26 cellular contexts compared by ENCODE assay signal in genomic region chr7:158943234-158943633, GRCh38.
"Had no signal": no experiment of that assay in that cellular context is flagged by ENCODE, and none has a peak within 500 bp of the region (broad histone marks: within the 10 kb centered on the region; RNA-seq: fewer than 3 reads in every experiment).

No MANE protein-coding gene starts in this region.

- H3K27ac Mint-ChIP-seq: activated B cell treated with CpG ODN at 0.5 μM for 24 hours; activated CD4-positive, alpha-beta T cell treated with anti-CD3 and anti-CD28 coated beads, Interleukin-2, amount 10 ng/mL, durations not matched to agents 24 days and 14 days; activated naive CD4-positive, alpha-beta T cell treated with anti-CD3 and anti-CD28 coated beads, Interleukin-2, amount 10 ng/mL, durations not matched to agents 7 days and 5 days; activated naive CD8-positive, alpha-beta T cell treated with anti-CD3 and anti-CD28 coated beads for 36 hours; activated T-helper 2 cell treated with anti-CD3 and anti-CD28 coated beads, Interferon-gamma antibody, Interleukin-2, Interleukin-4, amounts not matched to agents 10 μg/mL and 5 μg/mL and 100 μg/mL, durations not matched to agents 14 hours and 24 hours and 36 hours; T-helper 1 cell treated with Interleukin-12 subunit alpha and Interleukin-12 subunit beta and Interleukin-4 antibody, amounts not matched to agents 30 μg/mL and 1 μg/mL, for 36 hours had no signal

- H3K27me3 ChIP-seq: brain microvascular endothelial cell, cardiac muscle cell, MG63, Peyer's patch, SJSA1 had no signal

- H3K9me3 ChIP-seq: MG63, Peyer's patch, SJSA1 had no signal

- H3K27ac ChIP-seq: brain microvascular endothelial cell, cardiac muscle cell, Peyer's patch, RWPE1, SJSA1 had no signal

- H3K4me3 Mint-ChIP-seq: activated B cell treated with CpG ODN at 0.5 μM for 24 hours; activated CD4-positive, alpha-beta T cell treated with anti-CD3 and anti-CD28 coated beads, Interleukin-2, amount 10 ng/mL, durations not matched to agents 24 days and 14 days; activated naive CD4-positive, alpha-beta T cell treated with anti-CD3 and anti-CD28 coated beads, Interleukin-2, amount 10 ng/mL, durations not matched to agents 7 days and 5 days; activated naive CD8-positive, alpha-beta T cell treated with anti-CD3 and anti-CD28 coated beads for 36 hours; activated T-cell treated with anti-CD3 and anti-CD28 coated beads, Interleukin-2, amount 50 U/mL, for 4 hours; T-helper 1 cell treated with Interleukin-12 subunit alpha and Interleukin-12 subunit beta and Interleukin-4 antibody, amounts not matched to agents 30 μg/mL and 1 μg/mL, for 36 hours had no signal

- H3K36me3 ChIP-seq: MG63 had no signal

- H3K4me1 Mint-ChIP-seq: activated B cell treated with CpG ODN at 0.5 μM for 24 hours; activated CD4-positive, alpha-beta T cell treated with anti-CD3 and anti-CD28 coated beads, Interleukin-2, amount 10 ng/mL, durations not matched to agents 24 days and 14 days; activated naive CD4-positive, alpha-beta T cell treated with anti-CD3 and anti-CD28 coated beads, Interleukin-2, amount 10 ng/mL, durations not matched to agents 7 days and 5 days; activated naive CD8-positive, alpha-beta T cell treated with anti-CD3 and anti-CD28 coated beads for 36 hours had no signal

- ATAC-seq: activated T-cell treated with anti-CD3 and anti-CD28 coated beads, Interleukin-2, amount 50 U/mL, for 4 hours; SK-N-SH treated with all-trans-retinoic acid at 6 μM for 48 hours had no signal

- H3K4me3 ChIP-seq: cardiac muscle cell, MG63, Peyer's patch, SJSA1 had no signal

- H3K27me3 Mint-ChIP-seq: activated B cell treated with CpG ODN at 0.5 μM for 24 hours; activated CD4-positive, alpha-beta T cell treated with anti-CD3 and anti-CD28 coated beads, Interleukin-2, amount 10 ng/mL, durations not matched to agents 24 days and 14 days; activated naive CD4-positive, alpha-beta T cell treated with anti-CD3 and anti-CD28 coated beads, Interleukin-2, amount 10 ng/mL, durations not matched to agents 7 days and 5 days; activated naive CD8-positive, alpha-beta T cell treated with anti-CD3 and anti-CD28 coated beads for 36 hours had no signal

- H3K4me1 ChIP-seq: Peyer's patch, SJSA1 had no signal

- DNase-seq: activated B cell treated with CpG ODN at 0.5 μM for 24 hours; activated CD4-positive, alpha-beta T cell treated with anti-CD3 and anti-CD28 coated beads for 1 hour; activated CD4-positive, alpha-beta T cell treated with anti-CD3 and anti-CD28 coated beads, Interleukin-2, amount 10 ng/mL, durations not matched to agents 24 days and 14 days; activated CD4-positive, alpha-beta T cell treated with anti-CD3 and anti-CD28 coated beads, Interleukin-2, amount 50 U/mL, for 48 hours; activated gamma-delta T cell treated with Interleukin-2 at 50 U/mL for 16 hours; activated naive CD4-positive, alpha-beta T cell treated with anti-CD3 and anti-CD28 coated beads, Interleukin-2, amount 10 ng/mL, durations not matched to agents 7 days and 5 days; activated naive CD8-positive, alpha-beta T cell treated with anti-CD3 and anti-CD28 coated beads for 36 hours; activated T-cell treated with anti-CD3 and anti-CD28 coated beads, Interleukin-2, amount 50 U/mL, for 4 hours; brain microvascular endothelial cell; MG63; MV-4-11; NCI-H1092 treated with DMSO at 0.1 percent for 48 hours; NCI-H1417 treated with DMSO at 0.1 percent for 48 hours; NCI-H1694 treated with DMSO at 0.1 percent for 48 hours; NCI-H2029 treated with DMSO at 0.1 percent for 48 hours; NCI-H345; NCI-H510A; Peyer's patch; SHP77; SW 1271 had no signal
